8 cellular contexts compared by ENCODE assay signal in the genomic region with DNA sequence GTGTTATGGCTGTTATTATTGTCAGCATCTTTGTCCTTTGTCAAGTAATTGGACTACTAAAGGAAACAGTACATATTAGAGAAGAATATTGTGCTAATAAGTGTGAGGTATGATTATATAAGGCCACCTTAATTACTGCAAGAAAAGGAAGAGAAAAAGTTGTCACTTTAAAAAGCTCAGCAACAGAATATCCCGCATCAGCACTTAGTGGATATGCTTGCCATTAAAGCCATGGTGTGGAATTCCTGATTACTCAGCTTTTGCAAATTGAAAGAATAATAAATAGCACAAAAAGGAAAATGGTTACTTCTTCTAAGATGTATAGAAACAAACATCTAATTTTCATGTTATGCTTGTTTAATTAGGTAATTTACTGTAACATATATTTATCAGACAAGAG.
"Had no signal": no experiment of that assay in that cellular context is flagged by ENCODE, and none has a peak within 500 bp of the region (broad histone marks: within the 10 kb centered on the region; RNA-seq: fewer than 3 reads in every experiment).

No MANE protein-coding gene starts in this region.

- H3K9ac ChIP-seq: GM23248 had no signal

- DNase-seq: GM23248, GOT3, H9, HCEC 1CT, KG1 had no signal

- H3K27ac Mint-ChIP-seq: H9 had no signal

- FAIRE-seq: H54, K562 had no signal

- H3K9me3 Mint-ChIP-seq: H9 had no signal

- H3K27ac ChIP-seq: GM23248, HL-60 had no signal

- H3K4me3 ChIP-seq: GM23248, K562 had no signal

- H3K4me3 Mint-ChIP-seq: H9 had no signal

- ATAC-seq: K562 had no signal
